32 cellular contexts compared by ENCODE assay signal in the genomic region with DNA sequence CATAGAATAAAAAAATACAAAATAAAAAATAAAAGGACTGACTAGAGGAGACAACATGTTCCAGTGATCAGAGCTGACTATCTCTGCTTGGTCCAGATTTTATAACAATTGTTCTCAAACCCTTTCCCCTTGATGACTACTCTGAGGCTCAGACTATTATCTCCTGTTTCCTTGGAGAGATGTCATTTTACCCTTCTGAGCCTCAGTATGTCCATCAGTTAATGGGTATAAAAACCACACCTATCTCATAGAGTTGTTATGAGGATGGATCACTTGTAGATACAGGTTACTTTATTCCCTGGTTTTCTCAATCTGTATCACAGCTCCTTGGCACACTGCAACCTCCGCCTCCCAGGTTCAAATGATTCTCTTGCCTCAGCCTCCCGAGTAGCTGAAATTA. TPM values are rescaled to one million over a fixed set of nuclear protein-coding genes. Genes with fewer than 3 reads are reported as not detected.
"Had no signal": no experiment of that assay in that cellular context is flagged by ENCODE, and none has a peak within 500 bp of the region (broad histone marks: within the 10 kb centered on the region; RNA-seq: fewer than 3 reads in every experiment).

No MANE protein-coding gene starts in this region.

- H3K27me3 ChIP-seq: colonic mucosa, gastrocnemius medialis had no signal

- H3K4me3 ChIP-seq: colonic mucosa, coronary artery, dorsolateral prefrontal cortex, esophagus muscularis mucosa, esophagus squamous epithelium, gastrocnemius medialis, gastroesophageal sphincter, heart left ventricle, heart right ventricle had no signal

- H3K4me3 Mint-ChIP-seq: dendritic cell treated with granulocyte-macrophage colony-stimulating factor and Interleukin-4, amounts not matched to agents 40 ng/mL and 50 ng/mL, for 4 days; effector memory CD8-positive, alpha-beta T cell; endodermal cell had no signal

- DNase-seq: colonic mucosa; cortex of kidney; dermis blood vessel endothelial cell; dorsolateral prefrontal cortex; effector CD4-positive, alpha-beta T cell; effector CD8-positive, alpha-beta T cell; effector memory CD4-positive, alpha-beta T cell; effector memory CD8-positive, alpha-beta T cell; endodermal cell; erythroblast; esophagus squamous epithelium; foreskin fibroblast; foreskin keratinocyte; foreskin melanocyte; gastrocnemius medialis; glutamatergic neuron; head of caudate nucleus; heart left ventricle; heart right ventricle had no signal

- ATAC-seq: effector memory CD8-positive, alpha-beta T cell; esophagus mucosa; foreskin keratinocyte; gastrocnemius medialis; gastroesophageal sphincter; heart left ventricle; heart right ventricle had no signal

- H3K4me1 ChIP-seq: colonic mucosa, esophagus muscularis mucosa, esophagus squamous epithelium, foreskin keratinocyte, gastrocnemius medialis, gastroesophageal sphincter, heart left ventricle, heart right ventricle had no signal

- H3K9me3 ChIP-seq: colonic mucosa, esophagus muscularis mucosa, esophagus squamous epithelium, gastrocnemius medialis, gastroesophageal sphincter, heart left ventricle, heart right ventricle had no signal

- H3K27ac ChIP-seq: colonic mucosa, coronary artery, epithelial cell of prostate, esophagus muscularis mucosa, esophagus squamous epithelium, foreskin keratinocyte, gastrocnemius medialis, gastroesophageal sphincter, heart left ventricle, heart right ventricle had no signal

- FAIRE-seq: colon, endometrium, endothelial cell of umbilical vein, frontal cortex had no signal

- H3K9me3 Mint-ChIP-seq: dendritic cell treated with granulocyte-macrophage colony-stimulating factor and Interleukin-4, amounts not matched to agents 40 ng/mL and 50 ng/mL, for 4 days; effector memory CD8-positive, alpha-beta T cell; endodermal cell had no signal

- H3K27ac Mint-ChIP-seq: dendritic cell treated with granulocyte-macrophage colony-stimulating factor and Interleukin-4, amounts not matched to agents 40 ng/mL and 50 ng/mL, for 4 days; effector memory CD8-positive, alpha-beta T cell; endodermal cell had no signal

- H3K36me3 ChIP-seq: colonic mucosa, esophagus muscularis mucosa, esophagus squamous epithelium, gastrocnemius medialis, gastroesophageal sphincter, heart left ventricle, heart right ventricle had no signal

RNA-seq across cellular contexts. Expression of a gene that starts 7.0 kb away (rescaled TPM):
- total RNA-seq: dermis blood vessel endothelial cell, dermis microvascular lymphatic vessel endothelial cell, esophagus muscularis mucosa, fibroblast of villous mesenchyme, foreskin keratinocyte, gastroesophageal sphincter, glomerular endothelial cell had no signal
- polyA plus RNA-seq: foreskin keratinocyte, heart left ventricle had no signal
